Comparison of ENCODE assay signal across 1 cellular context in genomic region chr3:159762238-159762637, GRCh38.
TF ChIP-seq lines count a peak whose summit lies in the region.

No MANE protein-coding gene starts in this region.

TF ChIP-seq in WTC11, 78 proteins besides CTCF, POLR2A, EP300 and RAD21 (continued from another document):
- TF ChIP-seq AFF4 (CRISPR knock-in tag; IDR thresholded peaks at IDR 0.05; ENCODE audit: borderline replicate concordance) (no peak), E2F4 (CRISPR knock-in tag; IDR thresholded peaks at IDR 0.05; ENCODE audit: borderline replicate concordance, low read depth) (no peak), JUN (CRISPR knock-in tag; IDR thresholded peaks at IDR 0.05) (no peak), IRF1 (CRISPR knock-in tag; IDR thresholded peaks at IDR 0.05) (no peak), PREB (CRISPR knock-in tag; IDR thresholded peaks at IDR 0.05; ENCODE audit: borderline replicate concordance) (no peak), ZNF423 (CRISPR knock-in tag; IDR thresholded peaks at IDR 0.05) (no peak), GRHL2 (CRISPR knock-in tag; IDR thresholded peaks at IDR 0.05; ENCODE audit: insufficient replicate concordance, severe bottlenecking) (no peak), CBFB (CRISPR knock-in tag; IDR thresholded peaks at IDR 0.05; ENCODE audit: low read depth) (no peak)
